In genomic region chr7:137920637-137921473, GRCh38 we compare ENCODE assay signal across 1 cellular context.
TF ChIP-seq lines count a peak whose summit lies in the region.

No MANE protein-coding gene starts in this region.

TF ChIP-seq in GM23338, 12 proteins besides CTCF, POLR2A, EP300 and RAD21 (continued from another document):
- TF ChIP-seq, protein P1, sequence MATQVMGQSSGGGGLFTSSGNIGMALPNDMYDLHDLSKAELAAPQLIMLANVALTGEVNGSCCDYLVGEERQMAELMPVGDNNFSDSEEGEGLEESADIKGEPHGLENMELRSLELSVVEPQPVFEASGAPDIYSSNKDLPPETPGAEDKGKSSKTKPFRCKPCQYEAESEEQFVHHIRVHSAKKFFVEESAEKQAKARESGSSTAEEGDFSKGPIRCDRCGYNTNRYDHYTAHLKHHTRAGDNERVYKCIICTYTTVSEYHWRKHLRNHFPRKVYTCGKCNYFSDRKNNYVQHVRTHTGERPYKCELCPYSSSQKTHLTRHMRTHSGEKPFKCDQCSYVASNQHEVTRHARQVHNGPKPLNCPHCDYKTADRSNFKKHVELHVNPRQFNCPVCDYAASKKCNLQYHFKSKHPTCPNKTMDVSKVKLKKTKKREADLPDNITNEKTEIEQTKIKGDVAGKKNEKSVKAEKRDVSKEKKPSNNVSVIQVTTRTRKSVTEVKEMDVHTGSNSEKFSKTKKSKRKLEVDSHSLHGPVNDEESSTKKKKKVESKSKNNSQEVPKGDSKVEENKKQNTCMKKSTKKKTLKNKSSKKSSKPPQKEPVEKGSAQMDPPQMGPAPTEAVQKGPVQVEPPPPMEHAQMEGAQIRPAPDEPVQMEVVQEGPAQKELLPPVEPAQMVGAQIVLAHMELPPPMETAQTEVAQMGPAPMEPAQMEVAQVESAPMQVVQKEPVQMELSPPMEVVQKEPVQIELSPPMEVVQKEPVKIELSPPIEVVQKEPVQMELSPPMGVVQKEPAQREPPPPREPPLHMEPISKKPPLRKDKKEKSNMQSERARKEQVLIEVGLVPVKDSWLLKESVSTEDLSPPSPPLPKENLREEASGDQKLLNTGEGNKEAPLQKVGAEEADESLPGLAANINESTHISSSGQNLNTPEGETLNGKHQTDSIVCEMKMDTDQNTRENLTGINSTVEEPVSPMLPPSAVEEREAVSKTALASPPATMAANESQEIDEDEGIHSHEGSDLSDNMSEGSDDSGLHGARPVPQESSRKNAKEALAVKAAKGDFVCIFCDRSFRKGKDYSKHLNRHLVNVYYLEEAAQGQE (IDR thresholded peaks at IDR 0.05; ENCODE audit: unreplicated experiment), result no peak
- TF ChIP-seq NANOG (IDR thresholded peaks at IDR 0.05; ENCODE audit: borderline replicate concordance) (no peak), CREB1 (CRISPR knock-in tag; IDR thresholded peaks at IDR 0.05; ENCODE audit: low read depth) (no peak), POLR2AphosphoS5 (IDR thresholded peaks at IDR 0.05; ENCODE audit: low read depth) (no peak)
